Comparison of ENCODE assay signal across 14 cellular contexts in genomic region chr7:6442114-6442513, GRCh38. TPM values are rescaled to one million over a fixed set of nuclear protein-coding genes. Genes with fewer than 3 reads are reported as not detected.
DNase-seq lines count a peak whose midpoint lies in the region; ATAC-seq and TF ChIP-seq lines count a peak whose summit lies in the region.
"Had no signal": no experiment of that assay in that cellular context is flagged by ENCODE, and none has a peak within 500 bp of the region (broad histone marks: within the 10 kb centered on the region; RNA-seq: fewer than 3 reads in every experiment).

No MANE protein-coding gene starts in this region.

- peaks cover 63% of the 10 kb centered on the region for H3K4me1 Mint-ChIP-seq in stimulated activated memory B cell treated with anti-CD40 and anti-IgM and Interleukin-4, amounts not matched to agents 10 μg/mL and 1 μg/mL and 100 μg/mL, for 72 hours

- peak overlapping the region; percentile 81 to 95 (median 89) for H3K4me2 ChIP-seq in BLaER1 treated with 17β-estradiol and CSF1 and Interleukin-3, amounts not matched to agents 10 nM and 100 nM

- peaks cover 18 to 61% (median 35%) of the 10 kb centered on the region in 11 experiments; a peak in 19 of 22 replicates for H4K20me1 ChIP-seq in BLaER1 treated with 17β-estradiol and CSF1 and Interleukin-3, amounts not matched to agents 10 nM and 100 nM

- peak; percentile 86 for DNase-seq in MV-4-11 (lab: John Stamatoyannopoulos, UW)
- DNase-seq in cardiac fibroblast (ENCODE audit: low read depth in 2 of 2) = peak; percentile 58 to 83
- no peak for DNase-seq in colonic mucosa
- no peak for DNase-seq in NCI-H1092 (lab: John Stamatoyannopoulos, UW)
- no peak for DNase-seq in effector memory CD4-positive, alpha-beta T cell
- DNase-seq: EL, NCI-H187, NCI-H774, pancreas, Right ventricle myocardium superior had no signal

- H3K9me3 Mint-ChIP-seq in stimulated activated memory B cell treated with anti-CD40 and anti-IgM and Interleukin-4, amounts not matched to agents 10 μg/mL and 1 μg/mL and 100 μg/mL, for 72 hours = no peaks in the 10 kb centered on the region

- TF ChIP-seq CTCF in cardiac fibroblast (IDR thresholded peaks at IDR 0.05; ENCODE audit: low read depth, low read length) (no peak), neutrophil (IDR thresholded peaks at IDR 0.05) (no peak), colonic mucosa (IDR thresholded peaks at IDR 0.05) (no peak)

- H3K27ac Mint-ChIP-seq in stimulated activated memory B cell treated with anti-CD40 and anti-IgM and Interleukin-4, amounts not matched to agents 10 μg/mL and 1 μg/mL and 100 μg/mL, for 72 hours = no peak overlapping the region
- H3K27ac Mint-ChIP-seq: brain had no signal

- peak overlapping the region in 8 of 10 experiments; percentile 22 to 100 (median 42); a peak in 13 of 20 replicates for H3K4me3 ChIP-seq in BLaER1 treated with 17β-estradiol and CSF1 and Interleukin-3, amounts not matched to agents 10 nM and 100 nM
- no peak overlapping the region for H3K4me3 ChIP-seq in cardiac fibroblast (replicated peaks in 1 of 2; ENCODE audit: low read depth in 2 of 2, low read length in 2 of 2)
- H3K4me3 ChIP-seq in neutrophil (ENCODE audit: low read depth in 1 of 2, low read length in 1 of 2) = peak overlapping the region in 1 of 2 experiments; percentile 1
- no peak overlapping the region for H3K4me3 ChIP-seq in colonic mucosa
- no peak overlapping the region for H3K4me3 ChIP-seq in effector memory CD4-positive, alpha-beta T cell (ENCODE audit: insufficient read depth, low read depth, low read length, poor library complexity, severe bottlenecking)
- H3K4me3 ChIP-seq: pancreas had no signal

- peaks cover 47 to 92% (median 65%) of the 10 kb centered on the region in 11 experiments for H3K36me3 ChIP-seq in BLaER1 treated with 17β-estradiol and CSF1 and Interleukin-3, amounts not matched to agents 10 nM and 100 nM
- peaks cover 19% of the 10 kb centered on the region for H3K36me3 ChIP-seq in neutrophil
- H3K36me3 ChIP-seq in colonic mucosa = no peaks in the 10 kb centered on the region
- peaks cover 11% of the 10 kb centered on the region for H3K36me3 ChIP-seq in effector memory CD4-positive, alpha-beta T cell (ENCODE audit: control insufficient read depth, insufficient read depth, low read length)

- peak overlapping the region in 10 of 11 experiments; percentile 43 to 96 (median 91); a peak in 19 of 22 replicates for H3K27ac ChIP-seq in BLaER1 treated with 17β-estradiol and CSF1 and Interleukin-3, amounts not matched to agents 10 nM and 100 nM
- H3K27ac ChIP-seq in neutrophil (peak overlapping the region; percentile 73), colonic mucosa (no peak overlapping the region)
- H3K27ac ChIP-seq in effector memory CD4-positive, alpha-beta T cell (ENCODE audit: insufficient read depth, low read length, poor library complexity, severe bottlenecking) = no peak overlapping the region
- H3K27ac ChIP-seq: pancreas had no signal

- H3K9ac ChIP-seq in BLaER1 treated with 17β-estradiol and CSF1 and Interleukin-3, amounts not matched to agents 10 nM and 100 nM = peak overlapping the region; percentile 34 to 67 (median 56); a peak in 19 of 22 replicates
- H3K9ac ChIP-seq in colonic mucosa (ENCODE audit: low read depth in 2 of 2, low read length in 2 of 2) = no peak overlapping the region

- intact Hi-C loops in colonic mucosa (cut with DNase I) = no loop called here

- no peaks in the 10 kb centered on the region for H3K27me3 Mint-ChIP-seq in stimulated activated memory B cell treated with anti-CD40 and anti-IgM and Interleukin-4, amounts not matched to agents 10 μg/mL and 1 μg/mL and 100 μg/mL, for 72 hours

- ATAC-seq in stimulated activated memory B cell treated with anti-CD40 and anti-IgM and Interleukin-4, amounts not matched to agents 10 μg/mL and 1 μg/mL and 100 μg/mL, for 72 hours = no peak

- peaks cover 0 to 40% (median 27%) of the 10 kb centered on the region in 11 experiments; a peak in 15 of 22 replicates for H3K9me3 ChIP-seq in BLaER1 treated with 17β-estradiol and CSF1 and Interleukin-3, amounts not matched to agents 10 nM and 100 nM (replicated peaks in 1 of 11)
- no peaks in the 10 kb centered on the region for H3K9me3 ChIP-seq in neutrophil
- no peaks in the 10 kb centered on the region for H3K9me3 ChIP-seq in colonic mucosa
- H3K9me3 ChIP-seq in effector memory CD4-positive, alpha-beta T cell (ENCODE audit: control insufficient read depth, low read length) = no peaks in the 10 kb centered on the region
- H3K9me3 ChIP-seq: pancreas had no signal

- peaks cover 87 to 99% (median 96%) of the 10 kb centered on the region in 10 experiments for H3K4me1 ChIP-seq in BLaER1 treated with 17β-estradiol and CSF1 and Interleukin-3, amounts not matched to agents 10 nM and 100 nM
- H3K4me1 ChIP-seq in neutrophil (ENCODE audit: control insufficient read depth in 1 of 2, insufficient read depth in 1 of 2, low read depth in 1 of 2, low read length in 1 of 2) (peaks cover 60 to 78% of the 10 kb centered on the region in 2 experiments), colonic mucosa (no peaks in the 10 kb centered on the region)
- H3K4me1 ChIP-seq in effector memory CD4-positive, alpha-beta T cell (ENCODE audit: control insufficient read depth, insufficient read depth, low read length, poor library complexity, severe bottlenecking) = peaks cover 16% of the 10 kb centered on the region
- H3K4me1 ChIP-seq: pancreas had no signal

- H3K27me3 ChIP-seq in BLaER1 treated with 17β-estradiol and CSF1 and Interleukin-3, amounts not matched to agents 10 nM and 100 nM = no peaks in the 10 kb centered on the region
- H3K27me3 ChIP-seq in neutrophil (no peaks in the 10 kb centered on the region), colonic mucosa (no peaks in the 10 kb centered on the region)
- H3K27me3 ChIP-seq in effector memory CD4-positive, alpha-beta T cell (replicated peaks; ENCODE audit: control insufficient read depth, insufficient read depth, low read length, poor library complexity, severe bottlenecking) = no peaks in the 10 kb centered on the region
- H3K27me3 ChIP-seq: pancreas had no signal

- no peak overlapping the region for H3K4me3 Mint-ChIP-seq in stimulated activated memory B cell treated with anti-CD40 and anti-IgM and Interleukin-4, amounts not matched to agents 10 μg/mL and 1 μg/mL and 100 μg/mL, for 72 hours
- H3K4me3 Mint-ChIP-seq: brain had no signal

- peaks cover 49% of the 10 kb centered on the region for H3K36me3 Mint-ChIP-seq in stimulated activated memory B cell treated with anti-CD40 and anti-IgM and Interleukin-4, amounts not matched to agents 10 μg/mL and 1 μg/mL and 100 μg/mL, for 72 hours

RNA-seq across cellular contexts. Expression of gene DAGLB, which starts 5.6 kb away (rescaled TPM):
- 10 to 100 TPM; 15.6 to 26.5 TPM for total RNA-seq in colonic mucosa

RNA-seq across cellular contexts. Expression of gene KDELR2, which starts 41.8 kb away (rescaled TPM):
- total RNA-seq in colonic mucosa = 100 to 1,000 TPM; 228 to 278 TPM

Comparison
In these comparisons a context has a peak if more than half of its experiments do, and no peak if none do; other contexts are left out.
1. H3K27ac ChIP-seq: peak in BLaER1 treated with 17β-estradiol and CSF1 and Interleukin-3, amounts not matched to agents 10 nM and 100 nM (10 of 11) and neutrophil (single experiment); none in colonic mucosa (single experiment) and effector memory CD4-positive, alpha-beta T cell (single experiment).
2. H3K4me3 ChIP-seq: peak in BLaER1 treated with 17β-estradiol and CSF1 and Interleukin-3, amounts not matched to agents 10 nM and 100 nM (8 of 10); none in cardiac fibroblast (0 of 2), colonic mucosa (single experiment) and effector memory CD4-positive, alpha-beta T cell (single experiment).
3. H3K9ac ChIP-seq: peak in BLaER1 treated with 17β-estradiol and CSF1 and Interleukin-3, amounts not matched to agents 10 nM and 100 nM (11 of 11); none in colonic mucosa (0 of 2).
4. DNase-seq: peak in MV-4-11 (single experiment) and cardiac fibroblast (2 of 2); none in colonic mucosa (single experiment), NCI-H1092 (single experiment) and effector memory CD4-positive, alpha-beta T cell (0 of 3).